In the genomic region with DNA sequence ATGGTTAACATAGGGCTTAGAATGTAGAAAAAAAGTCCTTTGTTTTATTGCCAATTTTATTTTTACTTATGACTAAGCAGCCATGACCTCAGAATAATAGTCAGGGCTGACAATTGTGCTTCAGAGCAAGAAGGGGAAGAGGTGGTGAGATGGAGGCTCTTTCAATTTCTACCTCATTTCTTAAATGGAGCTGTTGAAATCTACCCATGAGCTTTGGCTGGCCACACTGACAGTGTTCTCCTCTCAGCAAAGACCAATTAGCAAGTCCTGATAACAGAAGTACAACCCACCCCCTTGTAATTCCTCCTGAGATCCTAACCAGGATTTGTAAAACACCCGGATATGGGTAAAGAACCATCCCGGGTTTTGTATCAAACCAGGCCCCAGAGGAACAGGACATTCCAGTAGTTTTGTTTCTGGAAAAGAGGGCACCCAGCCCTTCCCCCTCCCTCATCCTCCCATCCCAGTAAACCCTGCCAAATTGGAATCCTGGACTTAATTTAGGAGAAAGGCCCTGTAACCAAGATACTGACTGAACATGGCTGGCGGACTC, we compare ENCODE assay signal across 9 cellular contexts. TPM values are rescaled to one million over a fixed set of nuclear protein-coding genes. Genes with fewer than 3 reads are reported as not detected.
DNase-seq lines count a peak whose midpoint lies in the region; ATAC-seq, FAIRE-seq and TF ChIP-seq lines count a peak whose summit lies in the region.
"Had no signal": no experiment of that assay in that cellular context is flagged by ENCODE, and none has a peak within 500 bp of the region (broad histone marks: within the 10 kb centered on the region; RNA-seq: fewer than 3 reads in every experiment).

A gene with protein sequence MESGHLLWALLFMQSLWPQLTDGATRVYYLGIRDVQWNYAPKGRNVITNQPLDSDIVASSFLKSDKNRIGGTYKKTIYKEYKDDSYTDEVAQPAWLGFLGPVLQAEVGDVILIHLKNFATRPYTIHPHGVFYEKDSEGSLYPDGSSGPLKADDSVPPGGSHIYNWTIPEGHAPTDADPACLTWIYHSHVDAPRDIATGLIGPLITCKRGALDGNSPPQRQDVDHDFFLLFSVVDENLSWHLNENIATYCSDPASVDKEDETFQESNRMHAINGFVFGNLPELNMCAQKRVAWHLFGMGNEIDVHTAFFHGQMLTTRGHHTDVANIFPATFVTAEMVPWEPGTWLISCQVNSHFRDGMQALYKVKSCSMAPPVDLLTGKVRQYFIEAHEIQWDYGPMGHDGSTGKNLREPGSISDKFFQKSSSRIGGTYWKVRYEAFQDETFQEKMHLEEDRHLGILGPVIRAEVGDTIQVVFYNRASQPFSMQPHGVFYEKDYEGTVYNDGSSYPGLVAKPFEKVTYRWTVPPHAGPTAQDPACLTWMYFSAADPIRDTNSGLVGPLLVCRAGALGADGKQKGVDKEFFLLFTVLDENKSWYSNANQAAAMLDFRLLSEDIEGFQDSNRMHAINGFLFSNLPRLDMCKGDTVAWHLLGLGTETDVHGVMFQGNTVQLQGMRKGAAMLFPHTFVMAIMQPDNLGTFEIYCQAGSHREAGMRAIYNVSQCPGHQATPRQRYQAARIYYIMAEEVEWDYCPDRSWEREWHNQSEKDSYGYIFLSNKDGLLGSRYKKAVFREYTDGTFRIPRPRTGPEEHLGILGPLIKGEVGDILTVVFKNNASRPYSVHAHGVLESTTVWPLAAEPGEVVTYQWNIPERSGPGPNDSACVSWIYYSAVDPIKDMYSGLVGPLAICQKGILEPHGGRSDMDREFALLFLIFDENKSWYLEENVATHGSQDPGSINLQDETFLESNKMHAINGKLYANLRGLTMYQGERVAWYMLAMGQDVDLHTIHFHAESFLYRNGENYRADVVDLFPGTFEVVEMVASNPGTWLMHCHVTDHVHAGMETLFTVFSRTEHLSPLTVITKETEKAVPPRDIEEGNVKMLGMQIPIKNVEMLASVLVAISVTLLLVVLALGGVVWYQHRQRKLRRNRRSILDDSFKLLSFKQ (plus strand): TSS at position 399 of the 553 bp plus-strand sequence. CDS start 6,324 bp downstream, outside the sequence.

- peak within 1 kb of the TSS; percentile 56 for H3K4me3 ChIP-seq in fibroblast of pulmonary artery (replicated peaks; ENCODE audit: low read depth, low read length)

- DNase-seq in GM12891 (ENCODE audit: insufficient read length, low spot score) = no peak
- peak; percentile 59 for DNase-seq in fibroblast of pulmonary artery (ENCODE audit: low read depth)
- DNase-seq in posterior vena cava (ENCODE audit: low spot score) = no peak
- no peak for DNase-seq in NCI-H2196 (lab: John Stamatoyannopoulos, UW; ENCODE audit: unreplicated experiment)
- no peak for DNase-seq in DMS153 treated with DMSO at 0.1 percent for 48 hours (lab: John Stamatoyannopoulos, UW; ENCODE audit: unreplicated experiment)
- DNase-seq in GDM1 (lab: John Stamatoyannopoulos, UW) = no peak
- DNase-seq in NCI-H1930 (lab: John Stamatoyannopoulos, UW) = no peak

- no peak for TF ChIP-seq CTCF in fibroblast of pulmonary artery (IDR thresholded peaks at IDR 0.05; ENCODE audit: low read length, missing control alignments)

- peak; percentile 56 for ATAC-seq in HG03457 (IDR thresholded peaks at IDR 0.05; ENCODE audit: unreplicated experiment)

- TF ChIP-seq POLR2A in GM12891 (IDR thresholded peaks at IDR 0.05; ENCODE audit: low read depth, low read length) = no peak

- intact Hi-C loops in posterior vena cava (cut with DNase I) = no loop called here

- FAIRE-seq in GM12891 (lab: Jason Lieb, UNC) = no peak

TF ChIP-seq in GM12891, 5 proteins besides CTCF, POLR2A, EP300 and RAD21:
- TF ChIP-seq POLR2AphosphoS5 (IDR thresholded peaks at IDR 0.05; ENCODE audit: low read depth, low read length) = no peak
- TF ChIP-seq SPI1 (IDR thresholded peaks at IDR 0.05; ENCODE audit: low read depth, low read length) = peak; percentile 46; the same call in 1 of the 2 replicates

RNA-seq across cellular contexts. Expression of the gene that starts here (rescaled TPM):
- polyA plus RNA-seq in GM12891 (2012; ENCODE audit: low read depth, missing spikeins) = 0.37 TPM
- 10 to 100 TPM; 22.2 to 54.0 TPM for total RNA-seq in posterior vena cava
- total RNA-seq: T-helper 1 cell treated with Interleukin-12 subunit alpha and Interleukin-12 subunit beta and Interleukin-4 antibody, amounts not matched to agents 30 ng/mL and 1 ng/mL, for 36 hours had no signal
